Comparison of ENCODE assay signal across 23 cellular contexts in the genomic region with DNA sequence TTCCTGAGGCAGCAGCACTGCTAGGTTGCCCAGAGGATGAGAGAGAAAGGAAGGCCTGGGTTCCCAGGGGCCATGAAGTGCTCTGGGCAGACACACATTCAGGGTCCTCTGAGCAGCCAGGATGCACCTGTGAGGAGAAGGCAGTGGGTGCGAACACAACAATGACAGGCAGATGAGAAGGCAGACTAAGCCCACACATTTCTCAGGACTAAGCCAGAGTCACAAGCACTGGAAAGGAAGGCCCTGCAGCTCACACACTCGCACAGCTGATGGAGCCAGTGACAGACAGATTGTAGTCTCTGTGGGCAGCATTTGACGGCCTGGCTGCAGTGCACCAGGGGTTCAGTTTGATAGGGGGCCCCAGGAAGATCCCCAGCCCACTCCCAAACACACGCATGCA.
"Had no signal": no experiment of that assay in that cellular context is flagged by ENCODE, and none has a peak within 500 bp of the region (broad histone marks: within the 10 kb centered on the region; RNA-seq: fewer than 3 reads in every experiment).

No MANE protein-coding gene starts in this region.

- H3K27me3 ChIP-seq: sigmoid colon, transverse colon, upper lobe of right lung, uterus had no signal

- H3K36me3 ChIP-seq: lower lobe of right lung, neutrophil, prostate gland, sigmoid colon, transverse colon, upper lobe of right lung, uterus had no signal

- H3K4me1 Mint-ChIP-seq: memory B cell; natural killer cell; stimulated activated naive B cell treated with anti-CD40 and anti-IgM and Interleukin-4, amounts not matched to agents 10 μg/mL and 1 μg/mL and 100 μg/mL, for 72 hours had no signal

- H3K9me3 ChIP-seq: lower lobe of right lung, neutrophil, prostate gland, sigmoid colon, transverse colon, upper lobe of right lung, uterus had no signal

- H3K4me3 ChIP-seq: lower lobe of right lung, prostate gland, sigmoid colon, transverse colon, upper lobe of right lung, uterus had no signal

- FAIRE-seq: colon, keratinocyte had no signal

- H3K4me3 Mint-ChIP-seq: dendritic cell treated with granulocyte-macrophage colony-stimulating factor and Interleukin-4, amounts not matched to agents 40 ng/mL and 50 ng/mL, for 4 days; endodermal cell; memory B cell; natural killer cell; neural crest cell; stimulated activated naive B cell treated with anti-CD40 and anti-IgM and Interleukin-4, amounts not matched to agents 10 μg/mL and 1 μg/mL and 100 μg/mL, for 72 hours; stimulated activated naive CD8-positive, alpha-beta T cell treated with anti-CD3 and anti-CD28 coated beads, Interleukin-15, Interleukin-2, amounts not matched to agents 100 ng/mL and 50 ng/mL, for 24 hours had no signal

- H3K36me3 Mint-ChIP-seq: memory B cell; natural killer cell; stimulated activated naive B cell treated with anti-CD40 and anti-IgM and Interleukin-4, amounts not matched to agents 10 μg/mL and 1 μg/mL and 100 μg/mL, for 72 hours had no signal

- H3K27ac Mint-ChIP-seq: dendritic cell treated with granulocyte-macrophage colony-stimulating factor and Interleukin-4, amounts not matched to agents 40 ng/mL and 50 ng/mL, for 4 days; endodermal cell; memory B cell; natural killer cell; stimulated activated naive B cell treated with anti-CD40 and anti-IgM and Interleukin-4, amounts not matched to agents 10 μg/mL and 1 μg/mL and 100 μg/mL, for 72 hours; stimulated activated naive CD8-positive, alpha-beta T cell treated with anti-CD3 and anti-CD28 coated beads, Interleukin-15, Interleukin-2, amounts not matched to agents 100 ng/mL and 50 ng/mL, for 24 hours had no signal

- H3K27ac ChIP-seq: epithelial cell of prostate, lower lobe of right lung, neutrophil, prostate gland, sigmoid colon, transverse colon, upper lobe of right lung, uterus had no signal

- DNase-seq: effector CD8-positive, alpha-beta T cell; endodermal cell; foreskin melanocyte; left ventricle myocardium superior; lower lobe of right lung; natural killer cell; right cardiac atrium; sigmoid colon; stimulated activated CD4-positive, alpha-beta T cell treated with anti-CD3 and anti-CD28 coated beads, Interleukin-2, amount 100 ng/mL, for 24 hours; stimulated activated CD4-positive, alpha-beta T cell treated with anti-CD3 and anti-CD28 coated beads, Interleukin-4, amount 100 ng/mL, for 24 hours; stimulated activated naive B cell treated with anti-CD40 and anti-IgM and Interleukin-4, amounts not matched to agents 10 μg/mL and 1 μg/mL and 100 μg/mL, for 72 hours; transverse colon; upper lobe of right lung; uterus had no signal

- ATAC-seq: left ventricle myocardium superior, lower lobe of right lung, natural killer cell, right cardiac atrium, upper lobe of right lung had no signal

- H3K9me3 Mint-ChIP-seq: dendritic cell treated with granulocyte-macrophage colony-stimulating factor and Interleukin-4, amounts not matched to agents 40 ng/mL and 50 ng/mL, for 4 days; natural killer cell had no signal

- H3K4me1 ChIP-seq: lower lobe of right lung, prostate gland, sigmoid colon, transverse colon, upper lobe of right lung, uterus had no signal
